Comparison of ENCODE assay signal across 8 cellular contexts in genomic region chr7:101507791-101508252, GRCh38.
DNase-seq lines count a peak whose midpoint lies in the region; ATAC-seq and TF ChIP-seq lines count a peak whose summit lies in the region.

No MANE protein-coding gene starts in this region.

- DNase-seq in A172 (ENCODE audit: low spot score): peak; percentile 58
- peak; percentile 45 for DNase-seq in GM03348 (ENCODE audit: low spot score)
- DNase-seq in NCI-H2029 treated with DMSO at 0.1 percent for 48 hours (lab: John Stamatoyannopoulos, UW): peak; percentile 58
- DNase-seq in WERI-Rb-1: peak; percentile 69
- DNase-seq in fibroblast of lung (ENCODE audit: low read depth in 2 of 2): peak; percentile 26 to 59
- peak; percentile 47 for DNase-seq in renal cortical epithelial cell (ENCODE audit: low read depth)
- DNase-seq in sciatic nerve (ENCODE audit: low spot score): no peak

- intact Hi-C loops in sciatic nerve (cut with DNase I): no loop called here

- H3K36me3 ChIP-seq in WERI-Rb-1 (no peaks in the 10 kb centered on the region), fibroblast of lung (ENCODE audit: control insufficient read depth, insufficient read depth, low read length) (no peaks in the 10 kb centered on the region)

- H3K27ac ChIP-seq in WERI-Rb-1: no peak overlapping the region
- no peak overlapping the region for H3K27ac ChIP-seq in fibroblast of lung (ENCODE audit: insufficient read depth, low read length)

- TF ChIP-seq CTCF in WERI-Rb-1 (IDR thresholded peaks at IDR 0.05; ENCODE audit: low read depth, low read length) (peak; percentile 86), fibroblast of lung (conservative IDR thresholded peaks at IDR 0.05 in 1 of 2, IDR thresholded peaks at IDR 0.05 in 1 of 2; ENCODE audit: low read depth in 1 of 2, low read length in 2 of 2) (peak; percentile 54 to 70)

- H3K4me3 ChIP-seq in WERI-Rb-1 (ENCODE audit: low read depth, low read length) (peak overlapping the region; percentile 34), fibroblast of lung (replicated peaks in 1 of 4; ENCODE audit: control extremely low read depth in 1 of 4, insufficient read depth in 1 of 4, low read depth in 3 of 4, low read length in 4 of 4) (no peak overlapping the region)

- H4K20me1 ChIP-seq in fibroblast of lung (ENCODE audit: control insufficient read depth, extremely low read depth, insufficient read depth, low read length): no peaks in the 10 kb centered on the region

- H3K4me2 ChIP-seq in fibroblast of lung (ENCODE audit: extremely low read depth, insufficient read depth, low read length): no peak overlapping the region

- no peaks in the 10 kb centered on the region for H3K79me2 ChIP-seq in fibroblast of lung (ENCODE audit: control insufficient read depth, insufficient read depth, low read length)

- H3K4me1 ChIP-seq in fibroblast of lung (ENCODE audit: control insufficient read depth, extremely low read depth, insufficient read depth, low read length): no peaks in the 10 kb centered on the region

- ATAC-seq in sciatic nerve (no peak), GM18868 (IDR thresholded peaks at IDR 0.05; ENCODE audit: unreplicated experiment) (no peak)

- H3K9me3 ChIP-seq in WERI-Rb-1 (ENCODE audit: severe bottlenecking) (no peaks in the 10 kb centered on the region), fibroblast of lung (ENCODE audit: control insufficient read depth, insufficient read depth, low read depth, low read length) (no peaks in the 10 kb centered on the region)

- H2AFZ ChIP-seq in fibroblast of lung (ENCODE audit: low read length): no peak overlapping the region

- no peak overlapping the region for H3K9ac ChIP-seq in fibroblast of lung (ENCODE audit: insufficient read depth, low read length)

- no peaks in the 10 kb centered on the region for H3K27me3 ChIP-seq in WERI-Rb-1 (ENCODE audit: insufficient read depth, low read depth, severe bottlenecking)
- H3K27me3 ChIP-seq in fibroblast of lung (ENCODE audit: control insufficient read depth, insufficient read depth, low read length): peaks cover 6% of the 10 kb centered on the region
